Comparison of ENCODE assay signal across 8 cellular contexts in genomic region chr16:3023669-3024478, GRCh38.
DNase-seq lines count a peak whose midpoint lies in the region; ATAC-seq lines count a peak whose summit lies in the region.

Gene HCFC1R1 (minus strand): TSS chr16:3023942. CDS start chr16:3023941, 1 bp downstream.
Gene THOC6 (plus strand): TSS chr16:3024035. CDS start chr16:3024327, 292 bp downstream.

- ATAC-seq in GM19043 (IDR thresholded peaks at IDR 0.05; ENCODE audit: low read depth, unreplicated experiment) (peak; percentile 76), HG03354 (IDR thresholded peaks at IDR 0.05; ENCODE audit: poor library complexity, severe bottlenecking, unreplicated experiment) (peak; percentile 73)

- peak; percentile 86 for DNase-seq in AG20443 (ENCODE audit: low spot score)
- peak; percentile 94 for DNase-seq in NCI-H446 treated with DMSO at 0.1 percent for 48 hours (lab: John Stamatoyannopoulos, UW)
- DNase-seq in activated CD4-positive, CD25-positive, alpha-beta regulatory T cell treated with anti-CD3 and anti-CD28 coated beads, Interleukin-2, amount 50 U/mL, for 16 hours (ENCODE audit: low read depth, low spot score), result peak; percentile 92
- peak; percentile 93 for DNase-seq in central memory CD4-positive, alpha-beta T cell
- DNase-seq in islet precursor cell, result peak; percentile 98
- DNase-seq in stimulated activated CD4-positive, alpha-beta T cell treated with anti-CD3 and anti-CD28 coated beads, Interleukin-12 subunit alpha, Interleukin-12 subunit beta, amount 100 ng/mL, for 4 hours, result peak; percentile 94

Comparison
In these comparisons a context has a peak if more than half of its experiments do, and no peak if none do; other contexts are left out.
1. Peak in every context shown above with its lines: DNase-seq and ATAC-seq.